ENCODE assay signal across 9 cellular contexts in genomic region chr9:126395439-126396212, GRCh38.
DNase-seq lines count a peak whose midpoint lies in the region; TF ChIP-seq lines count a peak whose summit lies in the region.
"Had no signal": no experiment of that assay in that cellular context is flagged by ENCODE, and none has a peak within 500 bp of the region (broad histone marks: within the 10 kb centered on the region; RNA-seq: fewer than 3 reads in every experiment).

No MANE protein-coding gene starts in this region.

- no peak overlapping the region for H3K4me2 ChIP-seq in GM23248 (ENCODE audit: unreplicated experiment)

- no peaks in the 10 kb centered on the region for H3F3A ChIP-seq in GM23248 (ENCODE audit: insufficient read depth)

- H3K27me3 ChIP-seq in GM23248 (replicated peaks; ENCODE audit: insufficient read depth), result no peaks in the 10 kb centered on the region
- H3K27me3 ChIP-seq: ascending aorta had no signal

- no peaks in the 10 kb centered on the region for H3K79me2 ChIP-seq in GM23248 (ENCODE audit: insufficient read depth)

- in situ Hi-C loops in GM23248 (cut with MboI) (loop anchor here (5.0 kb wide), 1 partner anchor 93 kb away; no protein-coding TSS in a partner anchor), G401 (cut with HindIII; ENCODE audit: low sequenced_read_pairs) (no loop called here)

- no peaks in the 10 kb centered on the region for H3K9me2 ChIP-seq in GM23248 (ENCODE audit: insufficient read depth)

- H3K4me1 ChIP-seq in GM23248 (ENCODE audit: insufficient read depth), result peaks cover 6% of the 10 kb centered on the region; the same call in 1 of the 2 replicates

- no peaks in the 10 kb centered on the region for H3K9me3 ChIP-seq in GM23248 (ENCODE audit: low read depth)
- H3K9me3 ChIP-seq: ascending aorta had no signal

- H3K27ac ChIP-seq in GM23248 (no peak overlapping the region), cingulate gyrus (ENCODE audit: low read depth, low read length) (peak overlapping the region; percentile 65)
- H3K27ac ChIP-seq: ascending aorta had no signal

- H4K20me1 ChIP-seq in GM23248 (ENCODE audit: insufficient read depth), result no peaks in the 10 kb centered on the region

- TF ChIP-seq CTCF in retinal pigment epithelial cell (conservative IDR thresholded peaks at IDR 0.05; ENCODE audit: low read depth, low read length), result no peak

- no peak overlapping the region for H3K4me3 ChIP-seq in GM23248
- no peak overlapping the region for H3K4me3 ChIP-seq in retinal pigment epithelial cell (ENCODE audit: low read length)
- H3K4me3 ChIP-seq: ascending aorta had no signal

- no peak overlapping the region for H2AFZ ChIP-seq in GM23248

- H3K36me3 ChIP-seq in GM23248 (ENCODE audit: low read depth), result no peaks in the 10 kb centered on the region

- 73 to 82% methylated on average over 7 of the region's 7 CpGs for WGBS in GM23248 (ENCODE audit: low coverage in 1 of 2, low lambda C conversion rate in 2 of 2, missing lambda C conversion rate in 2 of 2), 2 experiments

- no peak overlapping the region for H3K9ac ChIP-seq in GM23248

- DNase-seq in GM23248, result peak; percentile 54
- peak; percentile 55 for DNase-seq in NCI-H2196 (lab: John Stamatoyannopoulos, UW; ENCODE audit: unreplicated experiment)
- DNase-seq in retinal pigment epithelial cell (ENCODE audit: low read depth), result peak; percentile 41
- DNase-seq in G401 (ENCODE audit: low spot score), result no peak
- no peak for DNase-seq in foreskin melanocyte
- DNase-seq in retina, result no peak
- DNase-seq: islet precursor cell had no signal

Comparison
In these comparisons a context has a peak if more than half of its experiments do, and no peak if none do; other contexts are left out.
1. DNase-seq: peak in GM23248 (single experiment), NCI-H2196 (single experiment) and retinal pigment epithelial cell (single experiment); none in G401 (single experiment), foreskin melanocyte (single experiment) and retina (single experiment).